8 cellular contexts compared by ENCODE assay signal in genomic region chr18:46097853-46098615, GRCh38. TPM values are rescaled to one million over a fixed set of nuclear protein-coding genes. Genes with fewer than 3 reads are reported as not detected.
DNase-seq lines count a peak whose midpoint lies in the region; ATAC-seq lines count a peak whose summit lies in the region.

TSS of gene ATP5F1A (minus strand) at chr18:46098296. CDS start at chr18:46098231, 65 bp downstream.

- H3K4me3 ChIP-seq in HUES48 (ENCODE audit: low read depth, low read length): peak within 1 kb of the TSS; percentile 100

- DNase-seq in DMS 273 (lab: John Stamatoyannopoulos, UW; ENCODE audit: unreplicated experiment): peak; percentile 94
- peak; percentile 87 for DNase-seq in OCI-M1 (lab: John Stamatoyannopoulos, UW)
- DNase-seq in activated T-cell treated with anti-CD3 and anti-CD28 coated beads, Interleukin-2, amount 50 U/mL, for 1 hour: peak; percentile 85
- DNase-seq in myocyte (ENCODE audit: low read depth): peak; percentile 89
- DNase-seq in stimulated activated CD8-positive, alpha-beta memory T cell treated with anti-CD3 and anti-CD28 coated beads, Interleukin-7, amount 100 ng/mL, for 48 hours (ENCODE audit: extremely low read depth in 1 of 2, low read depth in 1 of 2): peak; percentile 68 to 85

- H3K9ac ChIP-seq in HUES48 (ENCODE audit: low read depth, low read length): peak within 1 kb of the TSS; percentile 94

- H3K27me3 ChIP-seq in HUES48 (ENCODE audit: control insufficient read depth, insufficient read depth, low read length): no peaks in the 10 kb centered on the region

- H3K4me1 ChIP-seq in HUES48 (ENCODE audit: control insufficient read depth, insufficient read depth, low read length): peaks cover 7% of the 10 kb centered on the region; the same call in 1 of the 2 replicates

- H3K36me3 ChIP-seq in HUES48 (ENCODE audit: control insufficient read depth, insufficient read depth, low read length): peaks cover 26% of the 10 kb centered on the region

- no peaks in the 10 kb centered on the region for H3K9me3 ChIP-seq in HUES48 (ENCODE audit: control insufficient read depth, insufficient read depth, low read length)

- ATAC-seq in GM21390 (IDR thresholded peaks at IDR 0.05; ENCODE audit: unreplicated experiment) (peak; percentile 77), esophagus mucosa (peak; percentile 89)

- peak within 1 kb of the TSS; percentile 98 for H3K27ac ChIP-seq in HUES48 (ENCODE audit: low read depth, low read length)

RNA-seq across cellular contexts. Expression of gene ATP5F1A, which starts in this region (rescaled TPM):
- total RNA-seq in esophagus mucosa (466 TPM), myocyte (918 and 1,000 TPM in 2 replicates)
- polyA plus RNA-seq in myocyte (2012): 371 TPM

Comparison
In these comparisons a context has a peak if more than half of its experiments do, and no peak if none do; other contexts are left out.
1. Peak in every context shown above with its lines: DNase-seq, ATAC-seq, H3K4me3 ChIP-seq and H3K27ac ChIP-seq.